ENCODE assay signal across 7 cellular contexts in genomic region chr3:143000525-143000924, GRCh38. TPM values are rescaled to one million over a fixed set of nuclear protein-coding genes. Genes with fewer than 3 reads are reported as not detected.
DNase-seq lines count a peak whose midpoint lies in the region; ATAC-seq, FAIRE-seq and TF ChIP-seq lines count a peak whose summit lies in the region.

No MANE protein-coding gene starts in this region.

- CTCF ChIA-PET in HCT116 (lab: Charles Lee) = interaction anchor here (1.0 to 2.2 kb wide), 3 partner anchors 9 to 413 kb away, joined by 3 to 9 read pairs (median 6); no protein-coding TSS in a partner anchor

- no peaks in the 10 kb centered on the region for H3K27me3 ChIP-seq in HCT116 (ENCODE audit: insufficient read depth, low read length)
- H3K27me3 ChIP-seq in SU-DHL-6 (ENCODE audit: low read length) = no peaks in the 10 kb centered on the region
- H3K27me3 ChIP-seq in pancreas = peaks cover 0 to 5% (median 0%) of the 10 kb centered on the region in 4 donors

- RAD21 ChIA-PET in HCT116 (lab: Charles Lee; ENCODE audit: low non-redundant PET in 1 of 2, low total read pairs in 2 of 2, uncharacterized antibody in 2 of 2, unreplicated experiment in 2 of 2) = interaction anchor here in 1 of 2 experiments (0.7 kb wide), 1 partner anchor 404 kb away, joined by 3 read pairs; the partner anchor contains the start of gene PLS1

- H3K9ac ChIP-seq in HCT116 (ENCODE audit: low read length) = peak overlapping the region; percentile 98
- H3K9ac ChIP-seq in SU-DHL-6 (ENCODE audit: low read length) = peak overlapping the region; percentile 88

- FAIRE-seq in pancreas (lab: Jason Lieb, UNC) = no peak

- H3K9me2 ChIP-seq in HCT116 (ENCODE audit: insufficient read depth) = no peaks in the 10 kb centered on the region
- H3K9me2 ChIP-seq in SU-DHL-6 (replicated peaks; ENCODE audit: insufficient read depth, low read length) = no peaks in the 10 kb centered on the region

- H3K36me3 ChIP-seq in HCT116 (ENCODE audit: control insufficient read depth in 1 of 2, insufficient read depth in 2 of 2, low read length in 2 of 2) = no peaks in the 10 kb centered on the region
- H3K36me3 ChIP-seq in SU-DHL-6 (ENCODE audit: low read length) = no peaks in the 10 kb centered on the region
- H3K36me3 ChIP-seq in pancreas = no peaks in the 10 kb centered on the region

- intact Hi-C loops in HCT116 (cut with micrococcal nuclease) = no loop called here
- intact Hi-C loops in pancreas (cut with DNase I) = no loop called here

- no TSS peak for BruUV-seq in HCT116 (replicated peaks; lab: Mats Ljungman, UMichigan)

- peak overlapping the region; percentile 96 for H3K4me2 ChIP-seq in HCT116 (ENCODE audit: low read length)
- peak overlapping the region; percentile 64 for H3K4me2 ChIP-seq in SU-DHL-6 (ENCODE audit: low read depth, low read length, poor library complexity, severe bottlenecking)

- H4K20me1 ChIP-seq in HCT116 (ENCODE audit: insufficient read depth) = peaks cover 16% of the 10 kb centered on the region; the same call in 1 of the 2 replicates
- peaks cover 17% of the 10 kb centered on the region for H4K20me1 ChIP-seq in SU-DHL-6 (ENCODE audit: low read depth, low read length)

- H3K27ac ChIP-seq in HCT116 (ENCODE audit: low read depth, low read length) (peak overlapping the region; percentile 76), SU-DHL-6 (ENCODE audit: low read depth, low read length) (no peak overlapping the region), pancreas (peak overlapping the region; percentile 73 to 92 (median 83))

- H3K9me3 ChIP-seq in HCT116 (ENCODE audit: control insufficient read depth in 1 of 2, insufficient read depth in 1 of 2, low read depth in 1 of 2, low read length in 2 of 2) (no peaks in the 10 kb centered on the region), SU-DHL-6 (ENCODE audit: insufficient read depth, low read length) (no peaks in the 10 kb centered on the region), pancreas (no peaks in the 10 kb centered on the region)

- 6 to 7% methylated on average over 10 of the region's 10 CpGs for WGBS in pancreas, 2 donors

- 0 out of 2 replicates have a peak, but pooled peaks have one; percentile 4 for TF ChIP-seq RAD21 in HCT116 (IDR thresholded peaks at IDR 0.05; ENCODE audit: low read depth)

- H3K79me2 ChIP-seq in HCT116 (ENCODE audit: insufficient read depth, low read length) = peaks cover 49% of the 10 kb centered on the region
- peaks cover 41% of the 10 kb centered on the region for H3K79me2 ChIP-seq in SU-DHL-6 (ENCODE audit: insufficient read depth, low read length)

- ATAC-seq in HCT116 (peak; percentile 16; the same call in 1 of the 2 replicates), pancreas (peak in 3 of 4 donors; percentile 4 to 12 (median 7))

- TF ChIP-seq CTCF in HCT116 (IDR thresholded peaks at IDR 0.05 in 2 of 3, conservative IDR thresholded peaks at IDR 0.05 in 1 of 3; ENCODE audit: borderline replicate concordance in 1 of 3, insufficient read depth in 1 of 3, low read depth in 2 of 3, low read length in 2 of 3) = no peak
- TF ChIP-seq CTCF in SU-DHL-6 (IDR thresholded peaks at IDR 0.05; ENCODE audit: insufficient read depth, low read length, poor library complexity, severe bottlenecking) = no peak
- no peak for TF ChIP-seq CTCF in fibroblast of pulmonary artery (IDR thresholded peaks at IDR 0.05; ENCODE audit: low read length, missing control alignments)
- no peak for TF ChIP-seq CTCF in pancreas (IDR thresholded peaks at IDR 0.05)

- TF ChIP-seq POLR2A in HCT116 (IDR thresholded peaks at IDR 0.05; ENCODE audit: borderline replicate concordance, extremely low read depth, insufficient read depth, insufficient read length) = no peak

- DNase-seq in HCT116 (ENCODE audit: low read depth, low spot score) (no peak), fibroblast of pulmonary artery (ENCODE audit: low read depth) (peak; percentile 39), pancreas (no peak), occipital lobe (lab: John Stamatoyannopoulos, UW) (no peak), hippocampal formation (lab: John Stamatoyannopoulos, UW) (no peak), NCI-H1048 (lab: John Stamatoyannopoulos, UW) (no peak)

- peak overlapping the region; percentile 59 for H2AFZ ChIP-seq in HCT116 (ENCODE audit: low read depth, low read length, poor library complexity, severe bottlenecking)
- peak overlapping the region; percentile 94 for H2AFZ ChIP-seq in SU-DHL-6 (ENCODE audit: low read depth, low read length, severe bottlenecking)

- H3F3A ChIP-seq in SU-DHL-6 (ENCODE audit: insufficient read depth) = no peaks in the 10 kb centered on the region

- H3K4me3 ChIP-seq in HCT116 (replicated peaks in 1 of 2; ENCODE audit: low read depth in 1 of 2, low read length in 2 of 2) = peak overlapping the region; percentile 98 to 99
- H3K4me3 ChIP-seq in SU-DHL-6 (ENCODE audit: insufficient read depth, low read length, poor library complexity, severe bottlenecking) = peak overlapping the region; percentile 83
- H3K4me3 ChIP-seq in fibroblast of pulmonary artery (replicated peaks; ENCODE audit: low read depth, low read length) = peak overlapping the region; percentile 96
- peak overlapping the region; percentile 79 to 93 (median 88) for H3K4me3 ChIP-seq in pancreas

- H3K4me1 ChIP-seq in HCT116 (ENCODE audit: control insufficient read depth in 1 of 2, insufficient read depth in 2 of 2, low read length in 2 of 2) (peaks cover 8 to 36% of the 10 kb centered on the region in 2 experiments; a peak in 3 of 4 replicates), pancreas (peaks cover 0 to 14% (median 13%) of the 10 kb centered on the region in 3 donors)

- POLR2A ChIA-PET in HCT116 (lab: Charles Lee) = interaction anchor here (0.8 to 1.5 kb wide), 5 partner anchors 14 to 422 kb away, joined by 3 to 4 read pairs (median 3); partner anchors contain the start of gene ATR

TF ChIP-seq in HCT116, 20 proteins besides CTCF, POLR2A, EP300 and RAD21:
- TF ChIP-seq JUND (IDR thresholded peaks at IDR 0.05) (peak; percentile 40; the same call in 1 of the 2 replicates), FOSL1 (IDR thresholded peaks at IDR 0.05; ENCODE audit: low read depth) (peak; percentile 25; the same call in 1 of the 2 replicates), MAX (IDR thresholded peaks at IDR 0.05) (0 out of 2 replicates have a peak, but pooled peaks have one; percentile 43), YY1 (IDR thresholded peaks at IDR 0.05; ENCODE audit: extremely low read depth, insufficient replicate concordance, low read depth, low read length) (no peak), SIN3A (IDR thresholded peaks at IDR 0.05; ENCODE audit: low read depth) (0 out of 2 replicates have a peak, but pooled peaks have one; percentile 5), ELF1 (IDR thresholded peaks at IDR 0.05; ENCODE audit: borderline replicate concordance, low read depth) (no peak), ZNF274 (IDR thresholded peaks at IDR 0.05; ENCODE audit: low read depth, low read length) (no peak), TCF7L2 (IDR thresholded peaks at IDR 0.05; ENCODE audit: borderline replicate concordance, extremely low read depth, insufficient read depth, insufficient read length) (no peak), ATF3 (IDR thresholded peaks at IDR 0.05) (no peak), SP1 (IDR thresholded peaks at IDR 0.05; ENCODE audit: low read depth) (peak; percentile 40), ZFX (IDR thresholded peaks at IDR 0.05) (no peak)

RNA-seq across cellular contexts. Expression of gene U2SURP, which starts 0.8 kb away (rescaled TPM):
- total RNA-seq in HCT116 (2021; ENCODE audit: unreplicated experiment) (132 TPM), pancreas (10 to 100 TPM; 29.4 to 48.2 (median 36.7) TPM), occipital lobe (160 TPM)
- 36.4 and 42.2 TPM in 2 replicates for polyA plus RNA-seq in HCT116 (2012)
- 10 to 100 TPM; 19.9 to 36.4 TPM for polyA plus RNA-seq in pancreas

RNA-seq across cellular contexts. Expression of gene PAQR9, which starts 37.1 kb away (rescaled TPM):
- total RNA-seq in HCT116 (2021; ENCODE audit: unreplicated experiment) (0.17 TPM), pancreas (under 1 TPM in 1 of 6 donors, not detected in 5; 0.13 TPM), occipital lobe (0.94 TPM)
- 0.07 TPM in 1 of 2 replicates, not detected in the other for polyA plus RNA-seq in HCT116 (2012)
- polyA plus RNA-seq in pancreas = not detected
